In the genomic region with DNA sequence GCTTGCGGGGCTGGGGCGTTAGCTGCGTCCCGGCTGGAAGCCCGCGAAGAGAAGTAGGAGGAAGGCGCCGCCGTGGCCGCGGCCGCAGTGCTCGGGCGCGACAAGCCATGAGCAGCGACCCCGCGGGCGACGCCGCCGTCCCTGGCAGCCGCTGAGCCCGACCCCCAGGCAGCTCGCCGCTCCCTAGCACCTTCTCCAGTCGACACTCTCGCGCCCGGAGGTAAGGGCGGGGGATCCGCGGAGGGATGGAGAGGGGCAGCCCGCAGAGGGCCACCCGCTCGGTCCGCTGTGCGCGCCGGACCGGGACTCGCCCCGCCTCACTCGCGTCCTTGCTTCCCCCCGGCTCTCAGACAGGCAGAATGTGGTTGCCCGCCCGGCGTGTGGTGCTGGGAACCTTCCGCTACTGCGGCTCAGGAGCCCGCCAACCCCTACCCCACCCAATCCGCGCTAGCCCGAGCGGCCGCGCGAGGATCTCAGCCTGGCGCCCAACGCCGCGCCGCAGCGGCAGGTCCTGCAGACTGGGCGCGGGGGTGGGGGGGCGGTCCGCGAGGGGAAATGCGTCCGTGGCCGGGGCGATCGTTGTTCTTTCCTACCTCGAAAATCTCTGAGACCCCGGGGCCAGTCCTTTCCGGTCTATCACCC, we compare ENCODE assay signal across 1 cellular context.
A peak's percentile ranks its signal among the peaks of the same experiment; 100 is the strongest.
TF ChIP-seq lines count a peak whose summit lies in the region.

A gene (plus strand): TSS at position 18 of the 642 bp plus-strand sequence. CDS start 53,354 bp downstream, outside the sequence.

TF ChIP-seq in WTC11, 78 proteins besides CTCF, POLR2A, EP300 and RAD21 (continued from another document):
- TF ChIP-seq, protein P1, sequence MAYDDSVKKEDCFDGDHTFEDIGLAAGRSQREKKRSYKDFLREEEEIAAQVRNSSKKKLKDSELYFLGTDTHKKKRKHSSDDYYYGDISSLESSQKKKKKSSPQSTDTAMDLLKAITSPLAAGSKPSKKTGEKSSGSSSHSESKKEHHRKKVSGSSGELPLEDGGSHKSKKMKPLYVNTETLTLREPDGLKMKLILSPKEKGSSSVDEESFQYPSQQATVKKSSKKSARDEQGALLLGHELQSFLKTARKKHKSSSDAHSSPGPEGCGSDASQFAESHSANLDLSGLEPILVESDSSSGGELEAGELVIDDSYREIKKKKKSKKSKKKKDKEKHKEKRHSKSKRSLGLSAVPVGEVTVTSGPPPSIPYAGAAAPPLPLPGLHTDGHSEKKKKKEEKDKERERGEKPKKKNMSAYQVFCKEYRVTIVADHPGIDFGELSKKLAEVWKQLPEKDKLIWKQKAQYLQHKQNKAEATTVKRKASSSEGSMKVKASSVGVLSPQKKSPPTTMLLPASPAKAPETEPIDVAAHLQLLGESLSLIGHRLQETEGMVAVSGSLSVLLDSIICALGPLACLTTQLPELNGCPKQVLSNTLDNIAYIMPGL (CRISPR knock-in tag; IDR thresholded peaks at IDR 0.05), result peak; percentile 84
- TF ChIP-seq ESRRA (CRISPR knock-in tag; IDR thresholded peaks at IDR 0.05; ENCODE audit: borderline replicate concordance), result 0 out of 2 replicates have a peak, but pooled peaks have one; percentile 28
- 0 out of 2 replicates have a peak, but pooled peaks have one; percentile 15 for TF ChIP-seq FOXK1 (CRISPR knock-in tag; IDR thresholded peaks at IDR 0.05)
- peak; percentile 3; the same call in 1 of the 2 replicates for TF ChIP-seq ZNF263 (CRISPR knock-in tag; IDR thresholded peaks at IDR 0.05; ENCODE audit: low read depth)
- 0 out of 2 replicates have a peak, but pooled peaks have one; percentile 31 for TF ChIP-seq NFE2L1 (CRISPR knock-in tag; IDR thresholded peaks at IDR 0.05)
- TF ChIP-seq, protein P2, sequence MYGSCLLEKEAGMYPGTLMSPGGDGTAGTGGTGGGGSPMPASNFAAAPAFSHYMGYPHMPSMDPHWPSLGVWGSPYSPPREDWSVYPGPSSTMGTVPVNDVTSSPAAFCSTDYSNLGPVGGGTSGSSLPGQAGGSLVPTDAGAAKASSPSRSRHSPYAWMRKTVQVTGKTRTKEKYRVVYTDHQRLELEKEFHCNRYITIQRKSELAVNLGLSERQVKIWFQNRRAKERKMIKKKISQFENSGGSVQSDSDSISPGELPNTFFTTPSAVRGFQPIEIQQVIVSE (CRISPR knock-in tag; IDR thresholded peaks at IDR 0.05; ENCODE audit: borderline replicate concordance), result no peak
- no peak for TF ChIP-seq NR1H2 (CRISPR knock-in tag; IDR thresholded peaks at IDR 0.05)
- TF ChIP-seq, protein P3, sequence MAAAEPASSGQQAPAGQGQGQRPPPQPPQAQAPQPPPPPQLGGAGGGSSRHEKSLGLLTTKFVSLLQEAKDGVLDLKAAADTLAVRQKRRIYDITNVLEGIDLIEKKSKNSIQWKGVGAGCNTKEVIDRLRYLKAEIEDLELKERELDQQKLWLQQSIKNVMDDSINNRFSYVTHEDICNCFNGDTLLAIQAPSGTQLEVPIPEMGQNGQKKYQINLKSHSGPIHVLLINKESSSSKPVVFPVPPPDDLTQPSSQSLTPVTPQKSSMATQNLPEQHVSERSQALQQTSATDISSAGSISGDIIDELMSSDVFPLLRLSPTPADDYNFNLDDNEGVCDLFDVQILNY (CRISPR knock-in tag; IDR thresholded peaks at IDR 0.05), result no peak
